20 cellular contexts compared by ENCODE assay signal in genomic region chr15:57696146-57696545, GRCh38. TPM values are rescaled to one million over a fixed set of nuclear protein-coding genes. Genes with fewer than 3 reads are reported as not detected.
DNase-seq lines count a peak whose midpoint lies in the region; ATAC-seq and TF ChIP-seq lines count a peak whose summit lies in the region.
"Had no signal": no experiment of that assay in that cellular context is flagged by ENCODE, and none has a peak within 500 bp of the region (broad histone marks: within the 10 kb centered on the region; RNA-seq: fewer than 3 reads in every experiment).

No MANE protein-coding gene starts in this region.

- H3K4me3 Mint-ChIP-seq in endothelial cell (ENCODE audit: unreplicated experiment) = no peak overlapping the region
- H3K4me3 Mint-ChIP-seq in CD4-positive, alpha-beta memory T cell = no peak overlapping the region
- H3K4me3 Mint-ChIP-seq: activated B cell treated with CpG ODN at 0.5 μM for 24 hours; CD8-positive, alpha-beta T cell had no signal

- peaks cover 40% of the 10 kb centered on the region for H3K4me1 Mint-ChIP-seq in endothelial cell (ENCODE audit: unreplicated experiment)
- H3K4me1 Mint-ChIP-seq in CD4-positive, alpha-beta memory T cell = no peaks in the 10 kb centered on the region
- H3K4me1 Mint-ChIP-seq: activated B cell treated with CpG ODN at 0.5 μM for 24 hours had no signal

- peaks cover 0 to 78% (median 16%) of the 10 kb centered on the region in 4 donors for H3K4me1 ChIP-seq in tibial artery
- no peaks in the 10 kb centered on the region for H3K4me1 ChIP-seq in CD4-positive, alpha-beta memory T cell (ENCODE audit: insufficient read depth, low read length)
- H3K4me1 ChIP-seq: colonic mucosa had no signal

- H3K9me3 Mint-ChIP-seq in endothelial cell (ENCODE audit: unreplicated experiment) = no peaks in the 10 kb centered on the region
- no peaks in the 10 kb centered on the region for H3K9me3 Mint-ChIP-seq in CD4-positive, alpha-beta memory T cell
- H3K9me3 Mint-ChIP-seq: activated B cell treated with CpG ODN at 0.5 μM for 24 hours; CD8-positive, alpha-beta T cell had no signal

- peak overlapping the region; percentile 76 for H3K27ac ChIP-seq in tibial artery
- H3K27ac ChIP-seq in CD4-positive, alpha-beta memory T cell (ENCODE audit: low read depth, low read length) = no peak overlapping the region
- H3K27ac ChIP-seq in coronary artery = no peak overlapping the region
- H3K27ac ChIP-seq: colonic mucosa, neutrophil, transverse colon had no signal

- intact Hi-C loops in tibial artery (cut with DNase I; ENCODE audit: low total_unique reads) = no loop called here
- intact Hi-C loops in CD4-positive, alpha-beta memory T cell (cut with micrococcal nuclease) = no loop called here

- H3K27me3 ChIP-seq in tibial artery = no peaks in the 10 kb centered on the region
- no peaks in the 10 kb centered on the region for H3K27me3 ChIP-seq in CD4-positive, alpha-beta memory T cell (ENCODE audit: insufficient read depth, low read length)
- H3K27me3 ChIP-seq: colonic mucosa, transverse colon had no signal

- POLR2A ChIA-PET in CD4-positive, alpha-beta memory T cell (lab: Charles Lee; ENCODE audit: partially characterized antibody) = no interaction called here

- DNase-seq in NCI-H2171 treated with DMSO at 0.1 percent for 48 hours (lab: John Stamatoyannopoulos, UW) = peak; percentile 15
- DNase-seq in NCI-H2171 (lab: John Stamatoyannopoulos, UW) = no peak
- peak; percentile 89 to 90 for DNase-seq in NCI-H526 (lab: John Stamatoyannopoulos, UW)
- peak; percentile 20 for DNase-seq in endothelial cell (ENCODE audit: low spot score)
- no peak for DNase-seq in tibial artery
- DNase-seq in CD4-positive, alpha-beta memory T cell = no peak
- no peak for DNase-seq in coronary artery (ENCODE audit: low spot score)
- DNase-seq: ACHN; activated B cell treated with CpG ODN at 0.5 μM for 24 hours; activated gamma-delta T cell; CD8-positive, alpha-beta T cell; colonic mucosa; erythroblast; GF-D8; mesenchymal stem cell; stimulated activated CD4-positive, alpha-beta T cell treated with anti-CD3 and anti-CD28 coated beads, Interleukin-4, amount 100 ng/mL, for 4 hours; transverse colon had no signal

- H3K27me3 Mint-ChIP-seq in endothelial cell (ENCODE audit: unreplicated experiment) = peaks cover 3% of the 10 kb centered on the region
- H3K27me3 Mint-ChIP-seq in CD4-positive, alpha-beta memory T cell = peaks cover 2 to 11% of the 10 kb centered on the region in 2 donors

- ATAC-seq in HG03439 (IDR thresholded peaks at IDR 0.05; ENCODE audit: unreplicated experiment) = no peak
- ATAC-seq: CD8-positive, alpha-beta T cell; HCT116 had no signal

- no peak for TF ChIP-seq CTCF in endothelial cell (IDR thresholded peaks at IDR 0.05; ENCODE audit: unreplicated experiment)
- TF ChIP-seq CTCF in tibial artery (IDR thresholded peaks at IDR 0.05) = no peak
- no peak for TF ChIP-seq CTCF in coronary artery (IDR thresholded peaks at IDR 0.05)

- H3K36me3 Mint-ChIP-seq in endothelial cell (ENCODE audit: low read depth, unreplicated experiment) = peaks cover 6% of the 10 kb centered on the region
- no peaks in the 10 kb centered on the region for H3K36me3 Mint-ChIP-seq in CD4-positive, alpha-beta memory T cell
- H3K36me3 Mint-ChIP-seq: CD8-positive, alpha-beta T cell had no signal

- no peak overlapping the region for H3K4me3 ChIP-seq in tibial artery
- no peak overlapping the region for H3K4me3 ChIP-seq in CD4-positive, alpha-beta memory T cell (ENCODE audit: low read length in 2 of 2)
- H3K4me3 ChIP-seq in coronary artery = no peak overlapping the region
- H3K4me3 ChIP-seq: colonic mucosa, transverse colon had no signal

- H3K27ac Mint-ChIP-seq in endothelial cell (ENCODE audit: unreplicated experiment) = peak overlapping the region; percentile 81
- peak overlapping the region in 1 of 7 donors; percentile 19 for H3K27ac Mint-ChIP-seq in CD4-positive, alpha-beta memory T cell
- H3K27ac Mint-ChIP-seq: activated B cell treated with CpG ODN at 0.5 μM for 24 hours; CD8-positive, alpha-beta T cell had no signal

- no peaks in the 10 kb centered on the region for H3K9me3 ChIP-seq in tibial artery
- H3K9me3 ChIP-seq in CD4-positive, alpha-beta memory T cell (ENCODE audit: control insufficient read depth in 1 of 2, low read length in 2 of 2) = no peaks in the 10 kb centered on the region
- H3K9me3 ChIP-seq: colonic mucosa, neutrophil, transverse colon had no signal

- CTCF ChIA-PET in CD4-positive, alpha-beta memory T cell (lab: Charles Lee; ENCODE audit: partially characterized antibody) = interaction anchor here (1.5 to 2.6 kb wide), 3 partner anchors 17 to 36 kb away, joined by 3 to 7 read pairs (median 4); no protein-coding TSS in a partner anchor

- no peaks in the 10 kb centered on the region for H3K36me3 ChIP-seq in tibial artery
- no peaks in the 10 kb centered on the region for H3K36me3 ChIP-seq in CD4-positive, alpha-beta memory T cell (ENCODE audit: insufficient read depth, low read length)
- H3K36me3 ChIP-seq: colonic mucosa, neutrophil, transverse colon had no signal

RNA-seq across cellular contexts. Expression of gene POLR2M, which starts 10.4 kb away (rescaled TPM):
- total RNA-seq in endothelial cell (ENCODE audit: unreplicated experiment) = 70.8 TPM
- total RNA-seq in CD4-positive, alpha-beta memory T cell = 10 to 100 TPM; 86.5 to 97.3 TPM
- 10 to 100 TPM; 49.8 to 69.5 TPM for polyA plus RNA-seq in CD4-positive, alpha-beta memory T cell

Comparison
In these comparisons a context has a peak if more than half of its experiments do, and no peak if none do; other contexts are left out.
1. DNase-seq: peak in NCI-H2171 treated with DMSO at 0.1 percent for 48 hours (single experiment), NCI-H526 (2 of 2) and endothelial cell (single experiment); none in NCI-H2171 (single experiment), tibial artery (0 of 2), CD4-positive, alpha-beta memory T cell (0 of 5) and coronary artery (single experiment).
2. H3K27ac ChIP-seq: peak in tibial artery (2 of 2); none in CD4-positive, alpha-beta memory T cell (single experiment) and coronary artery (0 of 2).